Comparison of ENCODE assay signal across 1 cellular context in genomic region chr10:11611248-11612003, GRCh38.
A peak's percentile ranks its signal among the peaks of the same experiment; 100 is the strongest.
TF ChIP-seq lines count a peak whose summit lies in the region.

USP6NL (minus strand) TSS chr10:11611650; CDS start chr10:11597634, 14,016 bp downstream.

TF ChIP-seq in GM12878, 131 proteins besides CTCF, POLR2A, EP300 and RAD21 (continued from another document):
- TF ChIP-seq BHLHE40 (IDR thresholded peaks at IDR 0.05; ENCODE audit: borderline replicate concordance in 1 of 2, low read depth in 2 of 2, low read length in 1 of 2) (peak; percentile 99 to 100), CUX1 (IDR thresholded peaks at IDR 0.05; ENCODE audit: insufficient replicate concordance, low read depth, low read length) (no peak), CHD2 (IDR thresholded peaks at IDR 0.05; ENCODE audit: borderline replicate concordance, low read depth, low read length) (no peak), MEF2A (IDR thresholded peaks at IDR 0.05; ENCODE audit: insufficient read depth, low read depth, low read length) (no peak), USF2 (IDR thresholded peaks at IDR 0.05; ENCODE audit: borderline replicate concordance, low read depth, low read length) (no peak), MXI1 (IDR thresholded peaks at IDR 0.05; ENCODE audit: low read depth, low read length) (peak; percentile 79), IKZF2 (IDR thresholded peaks at IDR 0.05) (no peak), TCF3 (IDR thresholded peaks at IDR 0.05; ENCODE audit: borderline replicate concordance, insufficient read depth, low read depth, low read length) (peak; percentile 72; the same call in 1 of the 2 replicates), FOS (IDR thresholded peaks at IDR 0.05; ENCODE audit: borderline replicate concordance, extremely low read depth, insufficient read length) (no peak)
- TF ChIP-seq, protein P1, sequence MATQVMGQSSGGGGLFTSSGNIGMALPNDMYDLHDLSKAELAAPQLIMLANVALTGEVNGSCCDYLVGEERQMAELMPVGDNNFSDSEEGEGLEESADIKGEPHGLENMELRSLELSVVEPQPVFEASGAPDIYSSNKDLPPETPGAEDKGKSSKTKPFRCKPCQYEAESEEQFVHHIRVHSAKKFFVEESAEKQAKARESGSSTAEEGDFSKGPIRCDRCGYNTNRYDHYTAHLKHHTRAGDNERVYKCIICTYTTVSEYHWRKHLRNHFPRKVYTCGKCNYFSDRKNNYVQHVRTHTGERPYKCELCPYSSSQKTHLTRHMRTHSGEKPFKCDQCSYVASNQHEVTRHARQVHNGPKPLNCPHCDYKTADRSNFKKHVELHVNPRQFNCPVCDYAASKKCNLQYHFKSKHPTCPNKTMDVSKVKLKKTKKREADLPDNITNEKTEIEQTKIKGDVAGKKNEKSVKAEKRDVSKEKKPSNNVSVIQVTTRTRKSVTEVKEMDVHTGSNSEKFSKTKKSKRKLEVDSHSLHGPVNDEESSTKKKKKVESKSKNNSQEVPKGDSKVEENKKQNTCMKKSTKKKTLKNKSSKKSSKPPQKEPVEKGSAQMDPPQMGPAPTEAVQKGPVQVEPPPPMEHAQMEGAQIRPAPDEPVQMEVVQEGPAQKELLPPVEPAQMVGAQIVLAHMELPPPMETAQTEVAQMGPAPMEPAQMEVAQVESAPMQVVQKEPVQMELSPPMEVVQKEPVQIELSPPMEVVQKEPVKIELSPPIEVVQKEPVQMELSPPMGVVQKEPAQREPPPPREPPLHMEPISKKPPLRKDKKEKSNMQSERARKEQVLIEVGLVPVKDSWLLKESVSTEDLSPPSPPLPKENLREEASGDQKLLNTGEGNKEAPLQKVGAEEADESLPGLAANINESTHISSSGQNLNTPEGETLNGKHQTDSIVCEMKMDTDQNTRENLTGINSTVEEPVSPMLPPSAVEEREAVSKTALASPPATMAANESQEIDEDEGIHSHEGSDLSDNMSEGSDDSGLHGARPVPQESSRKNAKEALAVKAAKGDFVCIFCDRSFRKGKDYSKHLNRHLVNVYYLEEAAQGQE (IDR thresholded peaks at IDR 0.05; ENCODE audit: low read depth, low read length), result no peak
